Comparison of ENCODE assay signal across 8 cellular contexts in the genomic region with DNA sequence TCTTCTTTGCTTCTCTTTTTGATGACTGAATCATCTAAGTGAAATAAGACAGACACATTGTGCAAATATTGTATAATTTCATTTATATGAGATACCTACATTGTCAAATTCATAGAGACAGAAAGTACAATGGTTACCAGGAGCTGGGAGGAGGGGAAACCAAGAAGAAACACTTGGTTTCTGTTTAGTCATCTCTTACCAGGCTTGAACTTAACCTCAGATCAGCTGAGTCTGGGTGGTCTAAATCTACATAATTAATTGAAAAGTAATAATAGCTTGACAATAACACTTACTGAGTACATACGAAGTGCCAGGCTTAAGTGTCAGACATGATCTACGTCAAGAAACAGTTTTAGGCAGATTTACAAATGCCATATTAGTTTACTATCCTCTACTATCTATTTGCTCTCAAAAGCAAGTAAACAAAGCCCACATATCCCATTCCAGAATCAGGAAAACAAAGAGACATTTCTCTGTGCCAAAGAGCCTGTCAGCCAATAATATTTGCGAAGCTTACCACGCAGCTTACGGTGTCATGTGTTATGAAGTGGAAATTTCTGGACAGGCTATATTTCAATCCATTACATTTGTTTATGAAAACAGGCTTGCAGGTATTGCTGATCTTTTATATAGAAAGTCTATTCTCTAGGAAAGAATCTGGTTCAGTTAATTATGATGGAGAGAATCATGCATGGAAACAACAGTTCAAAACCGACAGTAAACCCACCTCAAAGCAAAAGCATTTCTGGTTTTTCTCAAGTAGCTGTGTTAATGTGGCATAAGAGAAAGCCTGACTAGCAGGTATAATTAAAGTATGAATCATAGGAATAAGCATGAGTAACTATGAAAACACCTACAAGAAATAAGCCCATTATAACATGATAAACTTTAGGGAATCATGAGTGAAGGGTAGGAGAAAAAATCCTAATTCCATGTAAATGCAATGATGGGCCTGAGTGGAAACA. TPM values are rescaled to one million over a fixed set of nuclear protein-coding genes. Genes with fewer than 3 reads are reported as not detected.
A peak's percentile ranks its signal among the peaks of the same experiment; 100 is the strongest.
DNase-seq lines count a peak whose midpoint lies in the region; ATAC-seq and TF ChIP-seq lines count a peak whose summit lies in the region.

No MANE protein-coding gene starts in this region.

- H3K4me1 Mint-ChIP-seq in osteocyte (ENCODE audit: unreplicated experiment), result peaks cover 39% of the 10 kb centered on the region

- no peak overlapping the region for H3K4me3 Mint-ChIP-seq in osteocyte (ENCODE audit: unreplicated experiment)

- H3K27me3 Mint-ChIP-seq in osteocyte (ENCODE audit: unreplicated experiment), result no peaks in the 10 kb centered on the region

- no peaks in the 10 kb centered on the region for H3K36me3 Mint-ChIP-seq in osteocyte (ENCODE audit: unreplicated experiment)

- ATAC-seq in GM19043 (IDR thresholded peaks at IDR 0.05; ENCODE audit: low read depth, unreplicated experiment) (peak; percentile 15), HG02885 (IDR thresholded peaks at IDR 0.05; ENCODE audit: poor library complexity, unreplicated experiment) (peak; percentile 30), left lobe of liver (no peak)

- DNase-seq in SJSA1 (ENCODE audit: low read depth in 1 of 2, low spot score in 2 of 2), result peak in 1 of 2 experiments; percentile 48
- no peak for DNase-seq in left lobe of liver (ENCODE audit: low spot score)
- DNase-seq in BE2C, result no peak
- no peak for DNase-seq in hypothalamus (lab: John Stamatoyannopoulos, UW)
- no peak for DNase-seq in osteocyte (ENCODE audit: extremely low spot score, unreplicated experiment)

- H3K4me2 ChIP-seq in skeletal muscle satellite cell (ENCODE audit: low read length), result peak overlapping the region; percentile 42

- H3K4me3 ChIP-seq in SJSA1, result no peak overlapping the region
- H3K4me3 ChIP-seq in skeletal muscle satellite cell (ENCODE audit: low read length), result no peak overlapping the region
- no peak overlapping the region for H3K4me3 ChIP-seq in BE2C (ENCODE audit: low read depth, low read length)

- peak overlapping the region; percentile 65 for H3K27ac ChIP-seq in SJSA1

- H3K36me3 ChIP-seq in SJSA1 (peaks cover 6% of the 10 kb centered on the region; the same call in 1 of the 2 replicates), skeletal muscle satellite cell (ENCODE audit: insufficient read depth, low read length) (no peaks in the 10 kb centered on the region), BE2C (no peaks in the 10 kb centered on the region)

- H3K27me3 ChIP-seq in SJSA1 (replicated peaks) (no peaks in the 10 kb centered on the region), skeletal muscle satellite cell (ENCODE audit: control insufficient read depth, insufficient read depth, low read length) (no peaks in the 10 kb centered on the region), BE2C (no peaks in the 10 kb centered on the region)

- H3K4me1 ChIP-seq in SJSA1 (replicated peaks) (peaks cover 25% of the 10 kb centered on the region), skeletal muscle satellite cell (ENCODE audit: control insufficient read depth, insufficient read depth, low read length) (peaks cover 24% of the 10 kb centered on the region), BE2C (peaks cover 24% of the 10 kb centered on the region)

- TF ChIP-seq CTCF in BE2C (IDR thresholded peaks at IDR 0.05; ENCODE audit: low read depth, low read length) (no peak), osteocyte (IDR thresholded peaks at IDR 0.05) (no peak)

- H3K9ac ChIP-seq in skeletal muscle satellite cell (ENCODE audit: low read depth, low read length), result no peak overlapping the region

- H3K27ac Mint-ChIP-seq in osteocyte (ENCODE audit: unreplicated experiment), result no peak overlapping the region

- no peaks in the 10 kb centered on the region for H3K9me3 ChIP-seq in SJSA1 (replicated peaks)
- H3K9me3 ChIP-seq in skeletal muscle satellite cell (replicated peaks; ENCODE audit: low read length), result no peaks in the 10 kb centered on the region
- H3K9me3 ChIP-seq in BE2C, result no peaks in the 10 kb centered on the region

- no peaks in the 10 kb centered on the region for H3K9me3 Mint-ChIP-seq in osteocyte (ENCODE audit: unreplicated experiment)

RNA-seq across cellular contexts. Expression of a gene that starts 2.7 kb away (rescaled TPM):
- total RNA-seq in SJSA1 (2014; rRNA removed; shearing (Covaris generic)), result 17.2 and 20.3 TPM in 2 replicates
- 5.9 and 10.9 TPM in 2 replicates for total RNA-seq in skeletal muscle satellite cell (2012; rRNA removed)
- total RNA-seq in left lobe of liver, result 11.2 TPM
- 11.2 TPM for polyA plus RNA-seq in BE2C (2012; ENCODE audit: insufficient read depth, insufficient read length, low read depth)
- 12.7 and 14.2 TPM in 2 replicates for total RNA-seq in osteocyte
